Comparison of ENCODE assay signal across 7 cellular contexts in the genomic region with DNA sequence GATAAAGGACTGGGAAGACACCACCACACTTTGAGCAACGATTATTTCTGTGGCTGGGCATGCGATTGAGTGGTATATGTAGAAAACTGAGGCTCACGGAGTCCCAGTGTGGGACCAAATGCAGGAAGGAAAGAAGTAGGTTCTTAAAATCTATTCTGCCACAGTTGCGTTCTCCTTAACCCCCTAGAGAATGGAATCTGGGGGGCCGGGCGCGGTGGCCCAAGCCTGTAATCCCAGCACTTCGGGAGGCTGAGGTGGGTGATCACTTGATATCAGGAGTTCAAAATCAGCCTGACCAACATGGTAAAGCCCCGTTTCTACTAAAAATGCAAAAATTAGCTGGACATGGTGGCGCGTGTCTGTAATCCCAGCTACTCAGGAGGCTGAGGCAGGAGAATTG.
"Had no signal": no experiment of that assay in that cellular context is flagged by ENCODE, and none has a peak within 500 bp of the region (broad histone marks: within the 10 kb centered on the region; RNA-seq: fewer than 3 reads in every experiment).

No MANE protein-coding gene starts in this region.

- DNase-seq: IMR-90, KBM-7, KG1 had no signal

- H3K27ac ChIP-seq: HL-60 had no signal

- H3K4me3 ChIP-seq: K562 had no signal

- ATAC-seq: HepG2, K562 had no signal

- FAIRE-seq: HepG2, HTR-8/SVneo had no signal
